ENCODE assay signal across 1 cellular context in genomic region chr19:53824134-53824611, GRCh38.
TF ChIP-seq lines count a peak whose summit lies in the region.

A gene with protein sequence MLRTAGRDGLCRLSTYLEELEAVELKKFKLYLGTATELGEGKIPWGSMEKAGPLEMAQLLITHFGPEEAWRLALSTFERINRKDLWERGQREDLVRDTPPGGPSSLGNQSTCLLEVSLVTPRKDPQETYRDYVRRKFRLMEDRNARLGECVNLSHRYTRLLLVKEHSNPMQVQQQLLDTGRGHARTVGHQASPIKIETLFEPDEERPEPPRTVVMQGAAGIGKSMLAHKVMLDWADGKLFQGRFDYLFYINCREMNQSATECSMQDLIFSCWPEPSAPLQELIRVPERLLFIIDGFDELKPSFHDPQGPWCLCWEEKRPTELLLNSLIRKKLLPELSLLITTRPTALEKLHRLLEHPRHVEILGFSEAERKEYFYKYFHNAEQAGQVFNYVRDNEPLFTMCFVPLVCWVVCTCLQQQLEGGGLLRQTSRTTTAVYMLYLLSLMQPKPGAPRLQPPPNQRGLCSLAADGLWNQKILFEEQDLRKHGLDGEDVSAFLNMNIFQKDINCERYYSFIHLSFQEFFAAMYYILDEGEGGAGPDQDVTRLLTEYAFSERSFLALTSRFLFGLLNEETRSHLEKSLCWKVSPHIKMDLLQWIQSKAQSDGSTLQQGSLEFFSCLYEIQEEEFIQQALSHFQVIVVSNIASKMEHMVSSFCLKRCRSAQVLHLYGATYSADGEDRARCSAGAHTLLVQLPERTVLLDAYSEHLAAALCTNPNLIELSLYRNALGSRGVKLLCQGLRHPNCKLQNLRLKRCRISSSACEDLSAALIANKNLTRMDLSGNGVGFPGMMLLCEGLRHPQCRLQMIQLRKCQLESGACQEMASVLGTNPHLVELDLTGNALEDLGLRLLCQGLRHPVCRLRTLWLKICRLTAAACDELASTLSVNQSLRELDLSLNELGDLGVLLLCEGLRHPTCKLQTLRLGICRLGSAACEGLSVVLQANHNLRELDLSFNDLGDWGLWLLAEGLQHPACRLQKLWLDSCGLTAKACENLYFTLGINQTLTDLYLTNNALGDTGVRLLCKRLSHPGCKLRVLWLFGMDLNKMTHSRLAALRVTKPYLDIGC (minus strand): TSS chr19:53824314. CDS start chr19:53824174, 140 bp downstream.

TF ChIP-seq in K562, 482 proteins besides CTCF, POLR2A, EP300 and RAD21 (continued from another document):
- TF ChIP-seq BCLAF1 (IDR thresholded peaks at IDR 0.05; ENCODE audit: borderline replicate concordance in 1 of 2, control insufficient read depth in 1 of 2, low read depth in 2 of 2, low read length in 1 of 2) (no peak), SIN3B (IDR thresholded peaks at IDR 0.05; ENCODE audit: low read depth) (no peak), PCBP1 (IDR thresholded peaks at IDR 0.05; ENCODE audit: low read depth, low read length, poor library complexity, severe bottlenecking) (no peak), ATF7 (IDR thresholded peaks at IDR 0.05) (0 out of 2 replicates have a peak, but pooled peaks have one; percentile 33), ZFP36 (IDR thresholded peaks at IDR 0.05; ENCODE audit: low read depth, low read length, partially characterized antibody) (no peak), GTF2A2 (tag; IDR thresholded peaks at IDR 0.05) (no peak), RBFOX2 (IDR thresholded peaks at IDR 0.05; ENCODE audit: low read depth, low read length) (0 out of 2 replicates have a peak, but pooled peaks have one; percentile 16), TCFL5 (CRISPR knock-in tag; conservative IDR thresholded peaks at IDR 0.05) (no peak), POLR3G (IDR thresholded peaks at IDR 0.05; ENCODE audit: extremely low read depth, insufficient read length, insufficient replicate concordance) (no peak), DLX4 (CRISPR knock-in tag; IDR thresholded peaks at IDR 0.05) (no peak), SRSF3 (IDR thresholded peaks at IDR 0.05; ENCODE audit: insufficient read depth, low read length) (no peak)
- TF ChIP-seq, protein P1, sequence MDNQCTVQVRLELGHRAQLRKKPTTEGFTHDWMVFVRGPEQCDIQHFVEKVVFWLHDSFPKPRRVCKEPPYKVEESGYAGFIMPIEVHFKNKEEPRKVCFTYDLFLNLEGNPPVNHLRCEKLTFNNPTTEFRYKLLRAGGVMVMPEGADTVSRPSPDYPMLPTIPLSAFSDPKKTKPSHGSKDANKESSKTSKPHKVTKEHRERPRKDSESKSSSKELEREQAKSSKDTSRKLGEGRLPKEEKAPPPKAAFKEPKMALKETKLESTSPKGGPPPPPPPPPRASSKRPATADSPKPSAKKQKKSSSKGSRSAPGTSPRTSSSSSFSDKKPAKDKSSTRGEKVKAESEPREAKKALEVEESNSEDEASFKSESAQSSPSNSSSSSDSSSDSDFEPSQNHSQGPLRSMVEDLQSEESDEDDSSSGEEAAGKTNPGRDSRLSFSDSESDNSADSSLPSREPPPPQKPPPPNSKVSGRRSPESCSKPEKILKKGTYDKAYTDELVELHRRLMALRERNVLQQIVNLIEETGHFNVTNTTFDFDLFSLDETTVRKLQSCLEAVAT (IDR thresholded peaks at IDR 0.05), result no peak
